In the genomic region with DNA sequence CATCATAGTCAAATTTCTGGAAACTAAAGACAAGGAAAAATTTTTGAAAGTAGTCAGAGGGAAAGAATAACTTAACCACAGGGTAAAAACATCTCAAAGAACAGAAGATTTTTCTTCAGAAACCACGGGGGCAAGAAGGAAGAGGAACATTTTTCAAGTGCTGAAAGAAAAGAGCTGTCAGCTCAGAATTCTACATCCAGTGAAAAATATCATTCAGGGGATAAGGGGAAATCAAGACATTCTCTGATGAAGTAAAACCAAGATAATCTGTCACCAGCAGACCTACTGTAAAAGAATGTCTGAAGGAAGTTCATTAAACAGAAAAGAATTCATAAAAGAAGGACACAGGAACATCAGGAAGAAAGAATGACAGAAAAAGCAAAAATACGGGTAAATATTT, we compare ENCODE assay signal across 30 cellular contexts.
"Had no signal": no experiment of that assay in that cellular context is flagged by ENCODE, and none has a peak within 500 bp of the region (broad histone marks: within the 10 kb centered on the region; RNA-seq: fewer than 3 reads in every experiment).

No MANE protein-coding gene starts in this region.

- H3K36me3 ChIP-seq: adrenal gland, Peyer's patch, SJCRH30, WERI-Rb-1 had no signal

- H3K4me1 Mint-ChIP-seq: activated CD4-positive, alpha-beta memory T cell treated with anti-CD3 and anti-CD28 coated beads, Interleukin-2, amount 10 ng/mL, durations not matched to agents 7 days and 5 days; activated CD4-positive, alpha-beta T cell treated with anti-CD3 and anti-CD28 coated beads for 36 hours; activated naive CD8-positive, alpha-beta T cell treated with anti-CD3 and anti-CD28 coated beads, Interleukin-2, amount 10 ng/mL, durations not matched to agents 7 days and 5 days; IgD-negative memory B cell had no signal

- H3K9me3 ChIP-seq: adrenal gland, body of pancreas, Peyer's patch, SJCRH30, SK-N-SH had no signal

- H3K4me3 ChIP-seq: adrenal gland, body of pancreas, Peyer's patch, SJCRH30 had no signal

- H3K9ac ChIP-seq: SK-N-SH had no signal

- H3K27ac Mint-ChIP-seq: activated CD4-positive, alpha-beta memory T cell treated with anti-CD3 and anti-CD28 coated beads, Interleukin-2, amount 10 ng/mL, durations not matched to agents 7 days and 5 days; activated CD4-positive, alpha-beta T cell treated with anti-CD3 and anti-CD28 coated beads for 36 hours; activated naive CD8-positive, alpha-beta T cell treated with anti-CD3 and anti-CD28 coated beads, Interleukin-2, amount 10 ng/mL, durations not matched to agents 7 days and 5 days; activated T-cell treated with anti-CD3 and anti-CD28 coated beads, Interleukin-2, amount 50 U/mL, for 72 hours; activated T-helper 2 cell treated with anti-CD3 and anti-CD28 coated beads, Interferon-gamma antibody, Interleukin-2, Interleukin-4, amounts not matched to agents 10 μg/mL and 5 μg/mL and 100 μg/mL, durations not matched to agents 14 hours and 24 hours and 36 hours; IgD-negative memory B cell had no signal

- H3K4me2 ChIP-seq: SK-N-SH had no signal

- H3K4me3 Mint-ChIP-seq: activated CD4-positive, alpha-beta memory T cell treated with anti-CD3 and anti-CD28 coated beads, Interleukin-2, amount 10 ng/mL, durations not matched to agents 7 days and 5 days; activated CD4-positive, alpha-beta T cell treated with anti-CD3 and anti-CD28 coated beads for 36 hours; activated naive CD8-positive, alpha-beta T cell treated with anti-CD3 and anti-CD28 coated beads, Interleukin-2, amount 10 ng/mL, durations not matched to agents 7 days and 5 days; activated T-cell treated with anti-CD3 and anti-CD28 coated beads, Interleukin-2, amount 50 U/mL, for 72 hours; IgD-negative memory B cell had no signal

- H3K27ac ChIP-seq: adrenal gland, body of pancreas, Peyer's patch, RWPE1, SJCRH30, WERI-Rb-1 had no signal

- H3K4me1 ChIP-seq: Peyer's patch, SJCRH30 had no signal

- H3K36me3 Mint-ChIP-seq: activated naive CD8-positive, alpha-beta T cell treated with anti-CD3 and anti-CD28 coated beads, Interleukin-2, amount 10 ng/mL, durations not matched to agents 7 days and 5 days; IgD-negative memory B cell had no signal

- DNase-seq: activated CD4-positive, alpha-beta memory T cell treated with anti-CD3 and anti-CD28 coated beads, Interleukin-2, amount 10 ng/mL, durations not matched to agents 7 days and 5 days; activated CD4-positive, alpha-beta T cell treated with anti-CD3 and anti-CD28 coated beads for 36 hours; activated CD4-positive, alpha-beta T cell treated with anti-CD3 and anti-CD28 coated beads, Interleukin-2, amount 50 U/mL, for 1 hour; activated gamma-delta T cell treated with Interleukin-2 at 50 U/mL for 16 hours; activated naive CD4-positive, alpha-beta T cell treated with anti-CD3 and anti-CD28 coated beads, Interleukin-2, amount 50 U/mL, for 16 hours; activated naive CD8-positive, alpha-beta T cell treated with anti-CD3 and anti-CD28 coated beads, Interleukin-2, amount 10 ng/mL, durations not matched to agents 7 days and 5 days; activated T-cell treated with anti-CD3 and anti-CD28 coated beads for 4 hours; activated T-cell treated with anti-CD3 and anti-CD28 coated beads, Interleukin-2, amount 50 U/mL, for 72 hours; adrenal gland; anterior cingulate cortex; body of pancreas; KG1; MV-4-11; NCI-H1092 treated with DMSO at 0.1 percent for 48 hours; NCI-H1436; NCI-H187; NCI-H2081; NCI-H510A treated with DMSO at 0.1 percent for 48 hours; NCI-H69; NK-92 treated with Interleukin-12 subunit alpha and Interleukin-12 subunit beta, amount 100 ng/mL, for 24 hours; OCI-M1; Peyer's patch; Right ventricle myocardium superior; SJCRH30; SK-N-SH; T-helper 1 cell; WERI-Rb-1 had no signal

- H3K9me3 Mint-ChIP-seq: activated CD4-positive, alpha-beta memory T cell treated with anti-CD3 and anti-CD28 coated beads, Interleukin-2, amount 10 ng/mL, durations not matched to agents 7 days and 5 days; activated naive CD8-positive, alpha-beta T cell treated with anti-CD3 and anti-CD28 coated beads, Interleukin-2, amount 10 ng/mL, durations not matched to agents 7 days and 5 days; activated T-cell treated with anti-CD3 and anti-CD28 coated beads, Interleukin-2, amount 50 U/mL, for 72 hours; activated T-helper 2 cell treated with anti-CD3 and anti-CD28 coated beads, Interferon-gamma antibody, Interleukin-2, Interleukin-4, amounts not matched to agents 10 μg/mL and 5 μg/mL and 100 μg/mL, durations not matched to agents 14 hours and 24 hours and 36 hours; IgD-negative memory B cell had no signal

- H3K27me3 ChIP-seq: adrenal gland, body of pancreas, Peyer's patch, SJCRH30 had no signal
